ENCODE assay signal across 1 cellular context in the genomic region with DNA sequence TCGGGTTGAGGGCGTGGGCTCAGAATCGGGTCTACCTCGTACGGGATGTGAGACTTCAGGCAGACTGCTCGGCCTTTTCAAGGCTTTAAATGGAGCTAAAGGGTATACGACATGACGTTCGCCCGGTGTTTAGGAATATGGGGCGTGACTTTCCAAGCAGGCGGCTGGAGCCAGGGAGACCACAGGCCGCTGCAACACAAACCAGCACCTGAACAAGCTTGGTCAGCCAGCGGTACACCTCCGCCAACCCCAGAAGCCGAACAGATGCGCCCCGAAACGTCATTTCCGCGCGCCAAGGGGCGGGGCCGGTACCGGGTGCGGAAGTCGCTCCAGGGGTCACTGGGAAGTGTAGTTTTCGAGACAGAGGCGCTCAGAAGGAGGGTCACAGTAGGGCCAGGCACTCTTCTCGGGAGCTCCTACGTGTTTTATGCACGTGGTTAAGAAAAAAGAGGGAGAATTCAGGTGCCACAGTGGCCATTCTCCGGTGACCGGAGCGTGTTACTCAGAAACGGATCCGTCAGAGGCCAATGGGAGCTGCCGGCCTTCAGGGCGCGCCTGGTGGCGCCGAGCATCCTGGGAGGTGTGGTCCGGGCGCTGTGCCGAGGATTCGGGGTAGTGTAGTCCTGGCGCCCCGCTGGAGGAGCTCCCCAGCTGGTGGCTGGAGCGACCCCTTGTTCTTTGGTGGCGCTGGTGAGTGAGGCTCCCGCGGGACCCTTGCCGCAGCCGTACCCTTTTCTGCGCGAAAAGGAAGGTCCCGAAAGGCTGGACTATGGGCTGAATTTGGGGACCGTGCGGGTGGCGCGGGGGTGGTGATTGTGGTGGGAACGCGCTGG.
TF ChIP-seq lines count a peak whose summit lies in the region.

A gene (plus strand): TSS at position 613 of the 833 bp plus-strand sequence. CDS start 17,160 bp downstream, outside the sequence.

TF ChIP-seq in HepG2, 621 proteins besides CTCF, POLR2A, EP300 and RAD21 (continued from another document and continues in another):
- TF ChIP-seq, protein P1, sequence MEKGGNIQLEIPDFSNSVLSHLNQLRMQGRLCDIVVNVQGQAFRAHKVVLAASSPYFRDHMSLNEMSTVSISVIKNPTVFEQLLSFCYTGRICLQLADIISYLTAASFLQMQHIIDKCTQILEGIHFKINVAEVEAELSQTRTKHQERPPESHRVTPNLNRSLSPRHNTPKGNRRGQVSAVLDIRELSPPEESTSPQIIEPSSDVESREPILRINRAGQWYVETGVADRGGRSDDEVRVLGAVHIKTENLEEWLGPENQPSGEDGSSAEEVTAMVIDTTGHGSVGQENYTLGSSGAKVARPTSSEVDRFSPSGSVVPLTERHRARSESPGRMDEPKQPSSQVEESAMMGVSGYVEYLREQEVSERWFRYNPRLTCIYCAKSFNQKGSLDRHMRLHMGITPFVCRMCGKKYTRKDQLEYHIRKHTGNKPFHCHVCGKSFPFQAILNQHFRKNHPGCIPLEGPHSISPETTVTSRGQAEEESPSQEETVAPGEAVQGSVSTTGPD (CRISPR knock-in tag; IDR thresholded peaks at IDR 0.05): peak; percentile 74; the same call in 1 of the 2 replicates
- peak; percentile 99 for TF ChIP-seq GABPB1 (CRISPR knock-in tag; IDR thresholded peaks at IDR 0.05)
- TF ChIP-seq ATAD3A (CRISPR knock-in tag; IDR thresholded peaks at IDR 0.05): no peak
- peak in 1 of 2 experiments; percentile 74; a peak in 1 of 4 replicates for TF ChIP-seq KLF16 (CRISPR knock-in tag; IDR thresholded peaks at IDR 0.05)
- TF ChIP-seq, protein P2, sequence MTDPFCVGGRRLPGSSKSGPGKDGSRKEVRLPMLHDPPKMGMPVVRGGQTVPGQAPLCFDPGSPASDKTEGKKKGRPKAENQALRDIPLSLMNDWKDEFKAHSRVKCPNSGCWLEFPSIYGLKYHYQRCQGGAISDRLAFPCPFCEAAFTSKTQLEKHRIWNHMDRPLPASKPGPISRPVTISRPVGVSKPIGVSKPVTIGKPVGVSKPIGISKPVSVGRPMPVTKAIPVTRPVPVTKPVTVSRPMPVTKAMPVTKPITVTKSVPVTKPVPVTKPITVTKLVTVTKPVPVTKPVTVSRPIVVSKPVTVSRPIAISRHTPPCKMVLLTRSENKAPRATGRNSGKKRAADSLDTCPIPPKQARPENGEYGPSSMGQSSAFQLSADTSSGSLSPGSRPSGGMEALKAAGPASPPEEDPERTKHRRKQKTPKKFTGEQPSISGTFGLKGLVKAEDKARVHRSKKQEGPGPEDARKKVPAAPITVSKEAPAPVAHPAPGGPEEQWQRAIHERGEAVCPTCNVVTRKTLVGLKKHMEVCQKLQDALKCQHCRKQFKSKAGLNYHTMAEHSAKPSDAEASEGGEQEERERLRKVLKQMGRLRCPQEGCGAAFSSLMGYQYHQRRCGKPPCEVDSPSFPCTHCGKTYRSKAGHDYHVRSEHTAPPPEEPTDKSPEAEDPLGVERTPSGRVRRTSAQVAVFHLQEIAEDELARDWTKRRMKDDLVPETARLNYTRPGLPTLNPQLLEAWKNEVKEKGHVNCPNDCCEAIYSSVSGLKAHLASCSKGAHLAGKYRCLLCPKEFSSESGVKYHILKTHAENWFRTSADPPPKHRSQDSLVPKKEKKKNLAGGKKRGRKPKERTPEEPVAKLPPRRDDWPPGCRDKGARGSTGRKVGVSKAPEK (CRISPR knock-in tag; IDR thresholded peaks at IDR 0.05; ENCODE audit: borderline replicate concordance): 0 out of 2 replicates have a peak, but pooled peaks have one; percentile 55
- peak; percentile 62; the same call in 1 of the 2 replicates for TF ChIP-seq ZNF331 (CRISPR knock-in tag; IDR thresholded peaks at IDR 0.05)
- peak; percentile 85 for TF ChIP-seq ZNF781 (CRISPR knock-in tag; IDR thresholded peaks at IDR 0.05; ENCODE audit: borderline replicate concordance, not compliant biosample characterization)
- peak; percentile 70; the same call in 1 of the 2 replicates for TF ChIP-seq ARHGAP35 (CRISPR knock-in tag; IDR thresholded peaks at IDR 0.05; ENCODE audit: borderline replicate concordance)
- TF ChIP-seq ZZZ3 (CRISPR knock-in tag; IDR thresholded peaks at IDR 0.05; ENCODE audit: borderline replicate concordance): peak; percentile 94; the same call in 1 of the 2 replicates
- TF ChIP-seq, protein P3, sequence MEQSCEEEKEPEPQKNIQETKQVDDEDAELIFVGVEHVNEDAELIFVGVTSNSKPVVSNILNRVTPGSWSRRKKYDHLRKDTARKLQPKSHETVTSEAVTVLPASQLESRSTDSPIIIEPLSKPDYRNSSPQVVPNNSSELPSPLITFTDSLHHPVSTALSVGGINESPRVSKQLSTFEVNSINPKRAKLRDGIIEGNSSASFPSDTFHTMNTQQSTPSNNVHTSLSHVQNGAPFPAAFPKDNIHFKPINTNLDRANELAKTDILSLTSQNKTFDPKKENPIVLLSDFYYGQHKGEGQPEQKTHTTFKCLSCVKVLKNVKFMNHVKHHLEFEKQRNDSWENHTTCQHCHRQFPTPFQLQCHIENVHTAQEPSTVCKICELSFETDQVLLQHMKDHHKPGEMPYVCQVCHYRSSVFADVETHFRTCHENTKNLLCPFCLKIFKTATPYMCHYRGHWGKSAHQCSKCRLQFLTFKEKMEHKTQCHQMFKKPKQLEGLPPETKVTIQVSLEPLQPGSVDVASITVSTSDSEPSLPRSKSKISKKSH (CRISPR knock-in tag; IDR thresholded peaks at IDR 0.05; ENCODE audit: borderline replicate concordance): peak; percentile 92; the same call in 1 of the 2 replicates
- TF ChIP-seq ZNF615 (CRISPR knock-in tag; IDR thresholded peaks at IDR 0.05; ENCODE audit: borderline replicate concordance): peak; percentile 99
- TF ChIP-seq, protein P4, sequence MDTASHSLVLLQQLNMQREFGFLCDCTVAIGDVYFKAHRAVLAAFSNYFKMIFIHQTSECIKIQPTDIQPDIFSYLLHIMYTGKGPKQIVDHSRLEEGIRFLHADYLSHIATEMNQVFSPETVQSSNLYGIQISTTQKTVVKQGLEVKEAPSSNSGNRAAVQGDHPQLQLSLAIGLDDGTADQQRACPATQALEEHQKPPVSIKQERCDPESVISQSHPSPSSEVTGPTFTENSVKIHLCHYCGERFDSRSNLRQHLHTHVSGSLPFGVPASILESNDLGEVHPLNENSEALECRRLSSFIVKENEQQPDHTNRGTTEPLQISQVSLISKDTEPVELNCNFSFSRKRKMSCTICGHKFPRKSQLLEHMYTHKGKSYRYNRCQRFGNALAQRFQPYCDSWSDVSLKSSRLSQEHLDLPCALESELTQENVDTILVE (CRISPR knock-in tag; IDR thresholded peaks at IDR 0.05): no peak; the same call in 1 of the 2 replicates
- TF ChIP-seq, protein P5, sequence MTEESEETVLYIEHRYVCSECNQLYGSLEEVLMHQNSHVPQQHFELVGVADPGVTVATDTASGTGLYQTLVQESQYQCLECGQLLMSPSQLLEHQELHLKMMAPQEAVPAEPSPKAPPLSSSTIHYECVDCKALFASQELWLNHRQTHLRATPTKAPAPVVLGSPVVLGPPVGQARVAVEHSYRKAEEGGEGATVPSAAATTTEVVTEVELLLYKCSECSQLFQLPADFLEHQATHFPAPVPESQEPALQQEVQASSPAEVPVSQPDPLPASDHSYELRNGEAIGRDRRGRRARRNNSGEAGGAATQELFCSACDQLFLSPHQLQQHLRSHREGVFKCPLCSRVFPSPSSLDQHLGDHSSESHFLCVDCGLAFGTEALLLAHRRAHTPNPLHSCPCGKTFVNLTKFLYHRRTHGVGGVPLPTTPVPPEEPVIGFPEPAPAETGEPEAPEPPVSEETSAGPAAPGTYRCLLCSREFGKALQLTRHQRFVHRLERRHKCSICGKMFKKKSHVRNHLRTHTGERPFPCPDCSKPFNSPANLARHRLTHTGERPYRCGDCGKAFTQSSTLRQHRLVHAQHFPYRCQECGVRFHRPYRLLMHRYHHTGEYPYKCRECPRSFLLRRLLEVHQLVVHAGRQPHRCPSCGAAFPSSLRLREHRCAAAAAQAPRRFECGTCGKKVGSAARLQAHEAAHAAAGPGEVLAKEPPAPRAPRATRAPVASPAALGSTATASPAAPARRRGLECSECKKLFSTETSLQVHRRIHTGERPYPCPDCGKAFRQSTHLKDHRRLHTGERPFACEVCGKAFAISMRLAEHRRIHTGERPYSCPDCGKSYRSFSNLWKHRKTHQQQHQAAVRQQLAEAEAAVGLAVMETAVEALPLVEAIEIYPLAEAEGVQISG (CRISPR knock-in tag; IDR thresholded peaks at IDR 0.05): peak; percentile 97
- TF ChIP-seq CHD2 (IDR thresholded peaks at IDR 0.05; ENCODE audit: low read depth, low read length): no peak
- TF ChIP-seq JUN (CRISPR knock-in tag; IDR thresholded peaks at IDR 0.05): peak; percentile 55; the same call in 1 of the 2 replicates
- TF ChIP-seq, protein P6, sequence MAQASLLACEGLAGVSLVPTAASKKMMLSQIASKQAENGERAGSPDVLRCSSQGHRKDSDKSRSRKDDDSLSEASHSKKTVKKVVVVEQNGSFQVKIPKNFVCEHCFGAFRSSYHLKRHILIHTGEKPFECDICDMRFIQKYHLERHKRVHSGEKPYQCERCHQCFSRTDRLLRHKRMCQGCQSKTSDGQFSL (CRISPR knock-in tag; IDR thresholded peaks at IDR 0.05): no peak; the same call in 1 of the 2 replicates
- no peak for TF ChIP-seq LCORL (IDR thresholded peaks at IDR 0.05)
- TF ChIP-seq LCORL (CRISPR knock-in tag; IDR thresholded peaks at IDR 0.05): peak; percentile 87
- no peak for TF ChIP-seq JARID2 (CRISPR knock-in tag; IDR thresholded peaks at IDR 0.05; ENCODE audit: insufficient replicate concordance)
- peak; percentile 38; the same call in 1 of the 2 replicates for TF ChIP-seq ZNF577 (CRISPR knock-in tag; IDR thresholded peaks at IDR 0.05; ENCODE audit: borderline replicate concordance, low read depth)
- no peak for TF ChIP-seq HOXA9 (CRISPR knock-in tag; IDR thresholded peaks at IDR 0.05; ENCODE audit: borderline replicate concordance)
- TF ChIP-seq ZNF629 (CRISPR knock-in tag; conservative IDR thresholded peaks at IDR 0.05): no peak; the same call in 1 of the 2 replicates
- TF ChIP-seq, protein P7, sequence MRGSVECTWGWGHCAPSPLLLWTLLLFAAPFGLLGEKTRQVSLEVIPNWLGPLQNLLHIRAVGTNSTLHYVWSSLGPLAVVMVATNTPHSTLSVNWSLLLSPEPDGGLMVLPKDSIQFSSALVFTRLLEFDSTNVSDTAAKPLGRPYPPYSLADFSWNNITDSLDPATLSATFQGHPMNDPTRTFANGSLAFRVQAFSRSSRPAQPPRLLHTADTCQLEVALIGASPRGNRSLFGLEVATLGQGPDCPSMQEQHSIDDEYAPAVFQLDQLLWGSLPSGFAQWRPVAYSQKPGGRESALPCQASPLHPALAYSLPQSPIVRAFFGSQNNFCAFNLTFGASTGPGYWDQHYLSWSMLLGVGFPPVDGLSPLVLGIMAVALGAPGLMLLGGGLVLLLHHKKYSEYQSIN (CRISPR knock-in tag; IDR thresholded peaks at IDR 0.05; ENCODE audit: borderline replicate concordance): no peak
- no peak for TF ChIP-seq CBX2 (IDR thresholded peaks at IDR 0.05; ENCODE audit: low read depth, low read length)
- TF ChIP-seq CBX2 (CRISPR knock-in tag; IDR thresholded peaks at IDR 0.05; ENCODE audit: low read depth): no peak
- no peak; the same call in 1 of the 2 replicates for TF ChIP-seq KLF13 (CRISPR knock-in tag; IDR thresholded peaks at IDR 0.05)
- peak; percentile 39; the same call in 1 of the 2 replicates for TF ChIP-seq RARA (CRISPR knock-in tag; IDR thresholded peaks at IDR 0.05)
- TF ChIP-seq, protein P8, sequence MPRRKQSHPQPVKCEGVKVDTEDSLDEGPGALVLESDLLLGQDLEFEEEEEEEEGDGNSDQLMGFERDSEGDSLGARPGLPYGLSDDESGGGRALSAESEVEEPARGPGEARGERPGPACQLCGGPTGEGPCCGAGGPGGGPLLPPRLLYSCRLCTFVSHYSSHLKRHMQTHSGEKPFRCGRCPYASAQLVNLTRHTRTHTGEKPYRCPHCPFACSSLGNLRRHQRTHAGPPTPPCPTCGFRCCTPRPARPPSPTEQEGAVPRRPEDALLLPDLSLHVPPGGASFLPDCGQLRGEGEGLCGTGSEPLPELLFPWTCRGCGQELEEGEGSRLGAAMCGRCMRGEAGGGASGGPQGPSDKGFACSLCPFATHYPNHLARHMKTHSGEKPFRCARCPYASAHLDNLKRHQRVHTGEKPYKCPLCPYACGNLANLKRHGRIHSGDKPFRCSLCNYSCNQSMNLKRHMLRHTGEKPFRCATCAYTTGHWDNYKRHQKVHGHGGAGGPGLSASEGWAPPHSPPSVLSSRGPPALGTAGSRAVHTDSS (CRISPR knock-in tag; conservative IDR thresholded peaks at IDR 0.05): peak; percentile 100
- no peak for TF ChIP-seq SMARCE1 (IDR thresholded peaks at IDR 0.05; ENCODE audit: borderline replicate concordance)
- TF ChIP-seq PCBP2 (optimal IDR thresholded peaks at IDR 0.05; ENCODE audit: low read depth, low read length, poor library complexity, severe bottlenecking): no peak
- TF ChIP-seq, protein P9, sequence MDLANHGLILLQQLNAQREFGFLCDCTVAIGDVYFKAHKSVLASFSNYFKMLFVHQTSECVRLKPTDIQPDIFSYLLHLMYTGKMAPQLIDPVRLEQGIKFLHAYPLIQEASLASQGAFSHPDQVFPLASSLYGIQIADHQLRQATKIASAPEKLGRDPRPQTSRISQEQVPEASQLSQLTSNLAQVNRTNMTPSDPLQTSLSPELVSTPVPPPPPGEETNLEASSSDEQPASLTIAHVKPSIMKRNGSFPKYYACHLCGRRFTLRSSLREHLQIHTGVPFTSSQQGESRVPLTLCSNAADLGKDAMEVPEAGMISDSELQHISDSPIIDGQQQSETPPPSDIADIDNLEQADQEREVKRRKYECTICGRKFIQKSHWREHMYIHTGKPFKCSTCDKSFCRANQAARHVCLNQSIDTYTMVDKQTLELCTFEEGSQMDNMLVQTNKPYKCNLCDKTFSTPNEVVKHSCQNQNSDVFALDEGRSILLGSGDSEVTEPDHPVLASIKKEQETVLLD (CRISPR knock-in tag; IDR thresholded peaks at IDR 0.05; ENCODE audit: low read depth): no peak
- TF ChIP-seq, protein P10, sequence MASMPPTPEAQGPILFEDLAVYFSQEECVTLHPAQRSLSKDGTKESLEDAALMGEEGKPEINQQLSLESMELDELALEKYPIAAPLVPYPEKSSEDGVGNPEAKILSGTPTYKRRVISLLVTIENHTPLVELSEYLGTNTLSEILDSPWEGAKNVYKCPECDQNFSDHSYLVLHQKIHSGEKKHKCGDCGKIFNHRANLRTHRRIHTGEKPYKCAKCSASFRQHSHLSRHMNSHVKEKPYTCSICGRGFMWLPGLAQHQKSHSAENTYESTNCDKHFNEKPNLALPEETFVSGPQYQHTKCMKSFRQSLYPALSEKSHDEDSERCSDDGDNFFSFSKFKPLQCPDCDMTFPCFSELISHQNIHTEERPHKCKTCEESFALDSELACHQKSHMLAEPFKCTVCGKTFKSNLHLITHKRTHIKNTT (CRISPR knock-in tag; IDR thresholded peaks at IDR 0.05): peak; percentile 50; the same call in 1 of the 2 replicates
- no peak; the same call in 1 of the 2 replicates for TF ChIP-seq ZNF430 (CRISPR knock-in tag; IDR thresholded peaks at IDR 0.05)
- TF ChIP-seq KDM2A (CRISPR knock-in tag; IDR thresholded peaks at IDR 0.05; ENCODE audit: borderline replicate concordance, low read depth): peak; percentile 97
- TF ChIP-seq TEAD2 (CRISPR knock-in tag; IDR thresholded peaks at IDR 0.05): no peak
- peak; percentile 72 for TF ChIP-seq ZSCAN9 (CRISPR knock-in tag; IDR thresholded peaks at IDR 0.05; ENCODE audit: borderline replicate concordance)
- TF ChIP-seq RFX1 (IDR thresholded peaks at IDR 0.05): no peak; the same call in 1 of the 2 replicates
- no peak for TF ChIP-seq IRX3 (CRISPR knock-in tag; IDR thresholded peaks at IDR 0.05; ENCODE audit: borderline replicate concordance, low read depth)
- peak; percentile 56 for TF ChIP-seq JUND (CRISPR knock-in tag; IDR thresholded peaks at IDR 0.05)
- TF ChIP-seq, protein P11, sequence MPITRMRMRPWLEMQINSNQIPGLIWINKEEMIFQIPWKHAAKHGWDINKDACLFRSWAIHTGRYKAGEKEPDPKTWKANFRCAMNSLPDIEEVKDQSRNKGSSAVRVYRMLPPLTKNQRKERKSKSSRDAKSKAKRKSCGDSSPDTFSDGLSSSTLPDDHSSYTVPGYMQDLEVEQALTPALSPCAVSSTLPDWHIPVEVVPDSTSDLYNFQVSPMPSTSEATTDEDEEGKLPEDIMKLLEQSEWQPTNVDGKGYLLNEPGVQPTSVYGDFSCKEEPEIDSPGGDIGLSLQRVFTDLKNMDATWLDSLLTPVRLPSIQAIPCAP (CRISPR knock-in tag; IDR thresholded peaks at IDR 0.05; ENCODE audit: low read depth): no peak; the same call in 1 of the 2 replicates
